Comparison of ENCODE assay signal across 14 cellular contexts in genomic region chr12:15728118-15728598, GRCh38.
A peak's percentile ranks its signal among the peaks of the same experiment; 100 is the strongest.
DNase-seq lines count a peak whose midpoint lies in the region; TF ChIP-seq lines count a peak whose summit lies in the region.
"Had no signal": no experiment of that assay in that cellular context is flagged by ENCODE, and none has a peak within 500 bp of the region (broad histone marks: within the 10 kb centered on the region; RNA-seq: fewer than 3 reads in every experiment).

No MANE protein-coding gene starts in this region.

- H3K36me3 ChIP-seq in Peyer's patch = no peaks in the 10 kb centered on the region
- H3K36me3 ChIP-seq: upper lobe of right lung had no signal

- in situ Hi-C loops in Caki2 (cut with HindIII; ENCODE audit: low pct_unique_long_range_greater_than_20kb, low sequenced_read_pairs) = no loop called here

- H3K27me3 ChIP-seq in Peyer's patch = no peaks in the 10 kb centered on the region
- H3K27me3 ChIP-seq: upper lobe of right lung had no signal

- DNase-seq in Caki2 (ENCODE audit: low read depth) (peak; percentile 77), Peyer's patch (no peak), epithelial cell of esophagus (ENCODE audit: low read depth) (peak; percentile 52), osteocyte (ENCODE audit: extremely low spot score, unreplicated experiment) (no peak), hippocampal formation (lab: John Stamatoyannopoulos, UW) (no peak), cerebellum (ENCODE audit: low spot score) (no peak)
- no peak for DNase-seq in stimulated activated CD4-positive, alpha-beta T cell treated with anti-CD3 and anti-CD28 coated beads, Interleukin-1b, Interleukin-23, amount 100 ng/mL, for 48 hours
- DNase-seq in stimulated activated naive CD4-positive, alpha-beta T cell treated with Interleukin-2 at 50 U/mL for 16 hours (lab: John Stamatoyannopoulos, UW) = no peak
- DNase-seq: activated T-cell treated with anti-CD3 and anti-CD28 coated beads, Interleukin-2, amount 50 U/mL, for 1 hour; DMS 273 treated with DMSO at 0.1 percent for 48 hours; H9; stimulated activated CD4-positive, alpha-beta T cell treated with anti-CD3 and anti-CD28 coated beads, Interleukin-4, amount 100 ng/mL, for 1 hour; T-helper 1 cell; upper lobe of right lung had no signal

- H3K4me3 Mint-ChIP-seq in osteocyte (ENCODE audit: unreplicated experiment) = peak overlapping the region; percentile 3
- H3K4me3 Mint-ChIP-seq: H9 had no signal

- H3K9me3 Mint-ChIP-seq in osteocyte (ENCODE audit: unreplicated experiment) = no peaks in the 10 kb centered on the region
- H3K9me3 Mint-ChIP-seq: H9 had no signal

- H3K4me3 ChIP-seq in Peyer's patch (no peak overlapping the region), epithelial cell of esophagus (ENCODE audit: low read length) (no peak overlapping the region)
- H3K4me3 ChIP-seq: upper lobe of right lung had no signal

- no peaks in the 10 kb centered on the region for H3K9me3 ChIP-seq in Peyer's patch
- H3K9me3 ChIP-seq: upper lobe of right lung had no signal

- peak overlapping the region in 3 of 4 donors; percentile 1 to 64 (median 6) for H3K27ac ChIP-seq in Peyer's patch
- H3K27ac ChIP-seq: upper lobe of right lung had no signal

- H3K4me1 ChIP-seq in Peyer's patch = peaks cover 0 to 33% (median 2%) of the 10 kb centered on the region in 4 donors

- TF ChIP-seq CTCF in Peyer's patch (IDR thresholded peaks at IDR 0.05) = no peak
- no peak for TF ChIP-seq CTCF in epithelial cell of esophagus (IDR thresholded peaks at IDR 0.05; ENCODE audit: insufficient read depth, low read depth, low read length, missing control alignments)
- no peak for TF ChIP-seq CTCF in osteocyte (IDR thresholded peaks at IDR 0.05)

- TF ChIP-seq POLR2A in Peyer's patch (IDR thresholded peaks at IDR 0.05) = no peak

- peaks cover 24% of the 10 kb centered on the region for H3K36me3 Mint-ChIP-seq in osteocyte (ENCODE audit: unreplicated experiment)

- H3K4me1 Mint-ChIP-seq in osteocyte (ENCODE audit: unreplicated experiment) = peaks cover 85% of the 10 kb centered on the region
- H3K4me1 Mint-ChIP-seq: H9 had no signal

- no peaks in the 10 kb centered on the region for H3K27me3 Mint-ChIP-seq in osteocyte (ENCODE audit: unreplicated experiment)

- peak overlapping the region; percentile 89 for H3K27ac Mint-ChIP-seq in osteocyte (ENCODE audit: unreplicated experiment)
- H3K27ac Mint-ChIP-seq: H9 had no signal

Comparison
In these comparisons a context has a peak if more than half of its experiments do, and no peak if none do; other contexts are left out.
1. DNase-seq: peak in Caki2 (single experiment) and epithelial cell of esophagus (single experiment); none in Peyer's patch (0 of 3), osteocyte (single experiment), stimulated activated CD4-positive, alpha-beta T cell treated with anti-CD3 and anti-CD28 coated beads, Interleukin-1b, Interleukin-23, amount 100 ng/mL, for 48 hours (single experiment), hippocampal formation (0 of 2), cerebellum (single experiment) and stimulated activated naive CD4-positive, alpha-beta T cell treated with Interleukin-2 at 50 U/mL for 16 hours (single experiment).